ENCODE assay signal across 9 cellular contexts in genomic region chr11:31870609-31871309, GRCh38. TPM values are rescaled to one million over a fixed set of nuclear protein-coding genes. Genes with fewer than 3 reads are reported as not detected.
DNase-seq lines count a peak whose midpoint lies in the region; ATAC-seq and TF ChIP-seq lines count a peak whose summit lies in the region.
"Had no signal": no experiment of that assay in that cellular context is flagged by ENCODE, and none has a peak within 500 bp of the region (broad histone marks: within the 10 kb centered on the region; RNA-seq: fewer than 3 reads in every experiment).

No MANE protein-coding gene starts in this region.

- H3K4me1 ChIP-seq in KMS-11 (ENCODE audit: low read depth, poor library complexity, severe bottlenecking) = no peaks in the 10 kb centered on the region
- no peaks in the 10 kb centered on the region for H3K4me1 ChIP-seq in mucosa of descending colon (ENCODE audit: low read depth)

- no peaks in the 10 kb centered on the region for H4K20me1 ChIP-seq in KMS-11 (ENCODE audit: insufficient read depth)

- no peak overlapping the region for H2AFZ ChIP-seq in KMS-11 (ENCODE audit: low read depth)

- H3K9ac ChIP-seq in KMS-11 = no peak overlapping the region

- intact Hi-C loops in mucosa of descending colon (cut with DNase I, micrococcal nuclease) = no loop called here

- H3K36me3 ChIP-seq in KMS-11 (ENCODE audit: insufficient read depth) = no peaks in the 10 kb centered on the region
- H3K36me3 ChIP-seq in mucosa of descending colon (ENCODE audit: low read depth) = no peaks in the 10 kb centered on the region

- no peak overlapping the region for H3K4me2 ChIP-seq in KMS-11

- H3K79me2 ChIP-seq in KMS-11 (ENCODE audit: insufficient read depth, low read depth) = no peaks in the 10 kb centered on the region

- TF ChIP-seq CTCF in KMS-11 (conservative IDR thresholded peaks at IDR 0.05; ENCODE audit: low read depth, low read length) = peak; percentile 64
- TF ChIP-seq CTCF in epithelial cell of esophagus (IDR thresholded peaks at IDR 0.05; ENCODE audit: insufficient read depth, low read depth, low read length, missing control alignments) = peak; percentile 77
- TF ChIP-seq CTCF in mucosa of descending colon (IDR thresholded peaks at IDR 0.05) = peak; percentile 10

- peak; percentile 91 for ATAC-seq in SK-N-SH treated with all-trans-retinoic acid at 6 μM for 48 hours
- ATAC-seq in mucosa of descending colon = peak; percentile 42
- ATAC-seq in GM19395 (IDR thresholded peaks at IDR 0.05; ENCODE audit: unreplicated experiment) = no peak
- ATAC-seq: CD8-positive, alpha-beta T cell had no signal

- H3K27me3 ChIP-seq in KMS-11 (ENCODE audit: insufficient read depth, low read depth) = no peaks in the 10 kb centered on the region

- H3K27ac ChIP-seq in KMS-11 = no peak overlapping the region

- H3K4me3 ChIP-seq in KMS-11 (IDR thresholded peaks at IDR 0.05; ENCODE audit: insufficient read depth, low read depth, low read length) (no peak overlapping the region), epithelial cell of esophagus (ENCODE audit: low read length) (no peak overlapping the region), mucosa of descending colon (no peak overlapping the region)

- DNase-seq in NCI-H524 (lab: John Stamatoyannopoulos, UW) = peak; percentile 10 to 75
- no peak for DNase-seq in NCI-H524 treated with DMSO at 0.1 percent for 48 hours (lab: John Stamatoyannopoulos, UW)
- peak; percentile 58 for DNase-seq in epithelial cell of esophagus (ENCODE audit: low read depth)
- DNase-seq in mucosa of descending colon = peak in 2 of 3 donors; percentile 45 to 71
- DNase-seq in NK-92 treated with Interleukin-12 subunit alpha and Interleukin-12 subunit beta, amount 100 ng/mL, for 24 hours (lab: John Stamatoyannopoulos, UW) = no peak

- no peaks in the 10 kb centered on the region for H3K9me3 ChIP-seq in mucosa of descending colon

TF ChIP-seq in SK-N-SH treated with all-trans-retinoic acid at 6 μM for 48 hours, 23 proteins besides CTCF, POLR2A, EP300 and RAD21:
- TF ChIP-seq ARNTL (CRISPR knock-in tag; IDR thresholded peaks at IDR 0.05; ENCODE audit: borderline replicate concordance, low read depth) (no peak), SNAI2 (CRISPR knock-in tag; IDR thresholded peaks at IDR 0.05) (no peak), CSDC2 (CRISPR knock-in tag; IDR thresholded peaks at IDR 0.05) (no peak), TCF4 (CRISPR knock-in tag; IDR thresholded peaks at IDR 0.05; ENCODE audit: borderline replicate concordance) (no peak), TOX (CRISPR knock-in tag; IDR thresholded peaks at IDR 0.05; ENCODE audit: borderline replicate concordance) (no peak), TSHZ2 (CRISPR knock-in tag; IDR thresholded peaks at IDR 0.05) (no peak), ZFP30 (CRISPR knock-in tag; IDR thresholded peaks at IDR 0.05) (no peak), ISL1 (CRISPR knock-in tag; IDR thresholded peaks at IDR 0.05) (no peak), ZNF70 (CRISPR knock-in tag; IDR thresholded peaks at IDR 0.05) (no peak), ZNF565 (CRISPR knock-in tag; conservative IDR thresholded peaks at IDR 0.05; ENCODE audit: low read depth) (no peak), CSRNP3 (CRISPR knock-in tag; IDR thresholded peaks at IDR 0.05) (no peak), PPARA (CRISPR knock-in tag; IDR thresholded peaks at IDR 0.05; ENCODE audit: borderline replicate concordance) (no peak), ZFP3 (CRISPR knock-in tag; IDR thresholded peaks at IDR 0.05) (no peak), ESRRG (CRISPR knock-in tag; IDR thresholded peaks at IDR 0.05) (no peak), GLIS3 (CRISPR knock-in tag; IDR thresholded peaks at IDR 0.05) (no peak), BACH2 (CRISPR knock-in tag; IDR thresholded peaks at IDR 0.05; ENCODE audit: borderline replicate concordance) (no peak), OSR1 (CRISPR knock-in tag; IDR thresholded peaks at IDR 0.05) (no peak), ZC3H10 (CRISPR knock-in tag; IDR thresholded peaks at IDR 0.05) (no peak)
- TF ChIP-seq, protein P1, sequence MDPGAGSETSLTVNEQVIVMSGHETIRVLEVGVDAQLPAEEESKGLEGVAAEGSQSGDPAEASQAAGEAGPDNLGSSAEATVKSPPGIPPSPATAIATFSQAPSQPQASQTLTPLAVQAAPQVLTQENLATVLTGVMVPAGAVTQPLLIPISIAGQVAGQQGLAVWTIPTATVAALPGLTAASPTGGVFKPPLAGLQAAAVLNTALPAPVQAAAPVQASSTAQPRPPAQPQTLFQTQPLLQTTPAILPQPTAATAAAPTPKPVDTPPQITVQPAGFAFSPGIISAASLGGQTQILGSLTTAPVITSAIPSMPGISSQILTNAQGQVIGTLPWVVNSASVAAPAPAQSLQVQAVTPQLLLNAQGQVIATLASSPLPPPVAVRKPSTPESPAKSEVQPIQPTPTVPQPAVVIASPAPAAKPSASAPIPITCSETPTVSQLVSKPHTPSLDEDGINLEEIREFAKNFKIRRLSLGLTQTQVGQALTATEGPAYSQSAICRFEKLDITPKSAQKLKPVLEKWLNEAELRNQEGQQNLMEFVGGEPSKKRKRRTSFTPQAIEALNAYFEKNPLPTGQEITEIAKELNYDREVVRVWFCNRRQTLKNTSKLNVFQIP (CRISPR knock-in tag; IDR thresholded peaks at IDR 0.05; ENCODE audit: borderline replicate concordance, low read depth) = no peak
- TF ChIP-seq, protein P2, sequence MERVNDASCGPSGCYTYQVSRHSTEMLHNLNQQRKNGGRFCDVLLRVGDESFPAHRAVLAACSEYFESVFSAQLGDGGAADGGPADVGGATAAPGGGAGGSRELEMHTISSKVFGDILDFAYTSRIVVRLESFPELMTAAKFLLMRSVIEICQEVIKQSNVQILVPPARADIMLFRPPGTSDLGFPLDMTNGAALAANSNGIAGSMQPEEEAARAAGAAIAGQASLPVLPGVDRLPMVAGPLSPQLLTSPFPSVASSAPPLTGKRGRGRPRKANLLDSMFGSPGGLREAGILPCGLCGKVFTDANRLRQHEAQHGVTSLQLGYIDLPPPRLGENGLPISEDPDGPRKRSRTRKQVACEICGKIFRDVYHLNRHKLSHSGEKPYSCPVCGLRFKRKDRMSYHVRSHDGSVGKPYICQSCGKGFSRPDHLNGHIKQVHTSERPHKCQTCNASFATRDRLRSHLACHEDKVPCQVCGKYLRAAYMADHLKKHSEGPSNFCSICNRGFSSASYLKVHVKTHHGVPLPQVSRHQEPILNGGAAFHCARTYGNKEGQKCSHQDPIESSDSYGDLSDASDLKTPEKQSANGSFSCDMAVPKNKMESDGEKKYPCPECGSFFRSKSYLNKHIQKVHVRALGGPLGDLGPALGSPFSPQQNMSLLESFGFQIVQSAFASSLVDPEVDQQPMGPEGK (CRISPR knock-in tag; IDR thresholded peaks at IDR 0.05; ENCODE audit: borderline replicate concordance) = no peak

RNA-seq across cellular contexts. Expression of gene PAX6, which starts 59.6 kb away (rescaled TPM):
- total RNA-seq in mucosa of descending colon = 1 to 10 TPM in 1 of 3 donors, under 1 TPM in 2; 0.09 to 1.1 (median 0.63) TPM
- total RNA-seq: CD8-positive, alpha-beta T cell had no signal

Comparison
In these comparisons a context has a peak if more than half of its experiments do, and no peak if none do; other contexts are left out.
1. DNase-seq: peak in NCI-H524 (2 of 2), epithelial cell of esophagus (single experiment) and mucosa of descending colon (2 of 3); none in NCI-H524 treated with DMSO at 0.1 percent for 48 hours (single experiment) and NK-92 treated with Interleukin-12 subunit alpha and Interleukin-12 subunit beta, amount 100 ng/mL, for 24 hours (single experiment).
2. CTCF ChIP-seq: peak in every context shown above with its lines; median percentile 77 in epithelial cell of esophagus; 64 in KMS-11; 10 in mucosa of descending colon.